In the genomic region with DNA sequence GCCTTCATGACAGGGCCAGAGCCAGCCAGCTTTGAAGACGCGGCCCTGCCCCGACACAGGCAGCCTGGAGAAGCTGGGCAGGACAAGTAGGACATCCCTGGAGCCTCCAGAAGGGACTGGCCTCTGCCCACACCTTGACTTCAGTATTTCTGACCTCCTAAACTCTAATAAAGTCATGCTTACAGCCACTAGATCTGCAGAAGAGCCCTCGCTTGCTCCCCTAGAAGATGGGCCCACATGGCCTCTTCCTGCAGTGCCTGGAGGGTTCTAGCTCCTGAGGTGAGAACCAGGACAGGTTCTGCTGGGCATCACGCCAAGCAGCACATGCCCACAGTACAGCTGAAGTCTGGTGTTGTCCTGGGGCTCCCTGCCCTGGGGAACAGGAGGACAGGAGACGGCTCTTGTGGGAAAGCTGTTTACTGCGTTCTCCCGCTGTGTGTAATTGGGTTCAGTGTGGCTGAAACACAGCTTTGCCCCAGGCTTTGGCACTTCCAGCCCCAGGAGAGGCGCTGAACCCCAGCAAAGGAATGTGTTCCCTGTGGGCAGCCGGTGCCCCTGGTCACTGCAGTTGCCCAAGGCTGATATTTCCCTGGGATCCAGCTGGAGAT, we compare ENCODE assay signal across 9 cellular contexts. TPM values are rescaled to one million over a fixed set of nuclear protein-coding genes. Genes with fewer than 3 reads are reported as not detected.
DNase-seq lines count a peak whose midpoint lies in the region; ATAC-seq and TF ChIP-seq lines count a peak whose summit lies in the region.
"Had no signal": no experiment of that assay in that cellular context is flagged by ENCODE, and none has a peak within 500 bp of the region (broad histone marks: within the 10 kb centered on the region; RNA-seq: fewer than 3 reads in every experiment).

No MANE protein-coding gene starts in this region.

- no peak for TF ChIP-seq CTCF in NB4 (IDR thresholded peaks at IDR 0.05; ENCODE audit: low read depth, low read length)
- TF ChIP-seq CTCF in type B pancreatic cell (conservative IDR thresholded peaks at IDR 0.05): no peak

- H3K9me3 Mint-ChIP-seq in activated naive CD8-positive, alpha-beta T cell (ENCODE audit: low read depth): no peaks in the 10 kb centered on the region
- H3K9me3 Mint-ChIP-seq in type B pancreatic cell: no peaks in the 10 kb centered on the region

- no peak for ATAC-seq in HG03565 (IDR thresholded peaks at IDR 0.05; ENCODE audit: unreplicated experiment)

- DNase-seq in stimulated activated CD4-positive, alpha-beta T cell treated with anti-CD3 and anti-CD28 coated beads, Interleukin-15, amount 100 ng/mL, for 24 hours: peak; percentile 37
- DNase-seq in stimulated activated CD4-positive, alpha-beta T cell treated with anti-CD3 and anti-CD28 coated beads, Interleukin-1b, Interleukin-23, amount 100 ng/mL, for 48 hours: no peak
- DNase-seq in NB4 (ENCODE audit: low read depth) (peak; percentile 61), type B pancreatic cell (ENCODE audit: extremely low spot score, unreplicated experiment) (no peak), NCI-H2081 treated with DMSO at 0.1 percent for 48 hours (lab: John Stamatoyannopoulos, UW) (no peak), NCI-H2171 (lab: John Stamatoyannopoulos, UW) (no peak)
- DNase-seq: NCI-H526 treated with DMSO at 0.1 percent for 48 hours had no signal

- peak; percentile 18 for TF ChIP-seq POLR2A in NB4 (IDR thresholded peaks at IDR 0.05; ENCODE audit: extremely low read depth, insufficient read length)

- H3K36me3 Mint-ChIP-seq in activated naive CD8-positive, alpha-beta T cell: no peaks in the 10 kb centered on the region
- H3K36me3 Mint-ChIP-seq in type B pancreatic cell: no peaks in the 10 kb centered on the region

- H3K4me3 ChIP-seq in NB4 (ENCODE audit: low read depth, low read length): peak overlapping the region; percentile 86

- H3K4me1 Mint-ChIP-seq in activated naive CD8-positive, alpha-beta T cell (ENCODE audit: low read depth): peaks cover 7% of the 10 kb centered on the region
- peaks cover 3% of the 10 kb centered on the region for H3K4me1 Mint-ChIP-seq in type B pancreatic cell (ENCODE audit: unreplicated experiment)

- H3K4me3 Mint-ChIP-seq in activated naive CD8-positive, alpha-beta T cell: peak overlapping the region; percentile 94
- H3K4me3 Mint-ChIP-seq in type B pancreatic cell: peak overlapping the region; percentile 90

- H3K27ac Mint-ChIP-seq in activated naive CD8-positive, alpha-beta T cell: no peak overlapping the region
- no peak overlapping the region for H3K27ac Mint-ChIP-seq in type B pancreatic cell

- no peaks in the 10 kb centered on the region for H3K27me3 Mint-ChIP-seq in activated naive CD8-positive, alpha-beta T cell
- no peaks in the 10 kb centered on the region for H3K27me3 Mint-ChIP-seq in type B pancreatic cell

RNA-seq across cellular contexts. Expression of gene APRT, which starts 2.6 kb away (rescaled TPM):
- total RNA-seq in type B pancreatic cell (ENCODE audit: low replicate concordance): 116 and 153 TPM in 2 replicates

RNA-seq across cellular contexts. Expression of gene CDT1, which starts 5.6 kb away (rescaled TPM):
- 17.7 and 36.8 TPM in 2 replicates for total RNA-seq in type B pancreatic cell (ENCODE audit: low replicate concordance)

RNA-seq across cellular contexts. Expression of gene PIEZO1, which starts 24.2 kb away (rescaled TPM):
- total RNA-seq in type B pancreatic cell (ENCODE audit: low replicate concordance): 33.3 and 94.7 TPM in 2 replicates

RNA-seq across cellular contexts. Expression of gene GALNS, which starts 47.6 kb away (rescaled TPM):
- 30.2 and 32.5 TPM in 2 replicates for total RNA-seq in type B pancreatic cell (ENCODE audit: low replicate concordance)

RNA-seq across cellular contexts. Expression of gene TRAPPC2L, which starts 47.8 kb away (rescaled TPM):
- 80.4 and 91.4 TPM in 2 replicates for total RNA-seq in type B pancreatic cell (ENCODE audit: low replicate concordance)

Comparison
In these comparisons a context has a peak if more than half of its experiments do, and no peak if none do; other contexts are left out.
1. DNase-seq: peak in stimulated activated CD4-positive, alpha-beta T cell treated with anti-CD3 and anti-CD28 coated beads, Interleukin-15, amount 100 ng/mL, for 24 hours (single experiment) and NB4 (single experiment); none in stimulated activated CD4-positive, alpha-beta T cell treated with anti-CD3 and anti-CD28 coated beads, Interleukin-1b, Interleukin-23, amount 100 ng/mL, for 48 hours (single experiment), type B pancreatic cell (single experiment), NCI-H2081 treated with DMSO at 0.1 percent for 48 hours (single experiment) and NCI-H2171 (single experiment).